8 cellular contexts compared by ENCODE assay signal in the genomic region with DNA sequence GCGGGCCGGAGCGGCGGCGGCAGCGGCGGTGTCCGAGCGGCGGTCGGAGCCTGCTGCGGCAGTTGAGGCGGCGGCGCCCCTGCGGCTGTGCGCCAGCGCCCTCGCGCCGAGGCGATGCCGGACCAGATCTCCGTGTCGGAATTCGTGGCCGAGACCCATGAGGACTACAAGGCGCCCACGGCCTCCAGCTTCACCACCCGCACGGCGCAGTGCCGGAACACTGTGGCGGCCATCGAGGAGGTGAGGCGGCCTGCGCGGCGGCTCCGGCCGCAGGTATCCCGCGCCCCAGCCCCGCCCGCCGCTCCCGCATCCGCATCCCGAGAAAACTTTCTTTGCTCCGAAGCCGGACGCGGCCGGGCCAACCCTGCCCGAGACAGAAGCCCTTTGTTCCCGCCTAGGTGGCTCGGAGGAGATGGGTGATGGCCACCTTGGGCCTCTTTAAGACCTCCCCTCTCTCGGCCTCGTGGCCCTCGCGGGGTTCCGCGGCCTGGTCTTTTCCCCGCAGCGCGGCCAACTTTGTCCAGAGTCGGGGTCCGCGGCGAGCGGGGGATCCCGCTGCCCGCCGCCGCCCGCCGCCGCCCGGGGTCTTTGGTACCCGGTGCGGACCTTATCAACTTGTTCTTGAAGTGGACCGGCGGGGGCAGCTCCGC. TPM values are rescaled to one million over a fixed set of nuclear protein-coding genes. Genes with fewer than 3 reads are reported as not detected.
A peak's percentile ranks its signal among the peaks of the same experiment; 100 is the strongest.
DNase-seq lines count a peak whose midpoint lies in the region; ATAC-seq, FAIRE-seq and TF ChIP-seq lines count a peak whose summit lies in the region.

No MANE protein-coding gene starts in this region.

- POLR2A ChIA-PET in GM12878 (lab: Charles Lee) = no interaction called here

- BruUV-seq in GM12878 (replicated peaks; lab: Mats Ljungman, UMichigan) = no TSS peak

- peak; percentile 4 for DNase-seq in stimulated activated CD4-positive, alpha-beta T cell treated with anti-CD3 and anti-CD28 coated beads, Interleukin-4, amount 100 ng/mL, for 1 hour
- DNase-seq in stimulated activated CD4-positive, alpha-beta T cell treated with anti-CD3 and anti-CD28 coated beads, Interleukin-4, amount 100 ng/mL, for 24 hours = no peak
- DNase-seq in HuH-7 (ENCODE audit: low spot score) (peak; percentile 46), GM12878 (ENCODE audit: low read depth, low spot score) (no peak), iPS-NIHi11 (ENCODE audit: low spot score) (peak; percentile 49), NCI-H510A treated with DMSO at 0.1 percent for 48 hours (lab: John Stamatoyannopoulos, UW) (no peak), SIG-M5 (lab: John Stamatoyannopoulos, UW) (no peak)
- DNase-seq in stimulated activated CD8-positive, alpha-beta memory T cell treated with anti-CD3 and anti-CD28 coated beads, Interleukin-4, amount 100 ng/mL, for 48 hours = peak; percentile 28

- FAIRE-seq in GM12878 (lab: Jason Lieb, UNC) = no peak

- ATAC-seq in GM12878 = peak; percentile 12; the same call in 2 of the 3 replicates

- no peak overlapping the region for H3K27ac ChIP-seq in GM12878 (ENCODE audit: control insufficient read depth, insufficient read depth)

- TF ChIP-seq RAD21 in GM12878 (IDR thresholded peaks at IDR 0.05; ENCODE audit: insufficient read depth, low read depth, low read length) = no peak

- H3K9me3 ChIP-seq in GM12878 (replicated peaks; ENCODE audit: control insufficient read depth, insufficient read depth, low read length) = no peaks in the 10 kb centered on the region

- WGBS in GM12878 (ENCODE audit: insufficient coverage, insufficient replicate concordance, low lambda C conversion rate, missing lambda C conversion rate) = 23% methylated on average over 63 of the region's 84 CpGs

- CTCF ChIA-PET in GM12878 (lab: Yijun Ruan, JAX) = interaction anchor here (0.6 kb wide), 1 partner anchor 69 kb away, joined by 3 read pairs; no protein-coding TSS in a partner anchor

- SMC1A ChIA-PET in GM12878 (lab: Charles Lee; ENCODE audit: uncharacterized antibody, unreplicated experiment) = no interaction called here

- no peak for TF ChIP-seq POLR2A in GM12878 (IDR thresholded peaks at IDR 0.05; ENCODE audit: low read depth, low read length)

- H3K4me1 ChIP-seq in GM12878 (ENCODE audit: control insufficient read depth, insufficient read depth, low read length) = 0 out of 2 replicates have a peak, but pooled peaks cover 4% of the 10 kb centered on the region

- H3K4me3 ChIP-seq in GM12878 = peak overlapping the region; percentile 55; the same call in 1 of the 2 replicates

- peaks cover 4 to 15% of the 10 kb centered on the region in 2 experiments for H3K27me3 ChIP-seq in GM12878 (replicated peaks in 1 of 2; ENCODE audit: control insufficient read depth in 2 of 2, insufficient read depth in 2 of 2, low read length in 1 of 2)

- no peaks in the 10 kb centered on the region for H4K20me1 ChIP-seq in GM12878 (ENCODE audit: control insufficient read depth, insufficient read depth)

- intact Hi-C loops in GM12878 (cut with micrococcal nuclease; ENCODE audit: unreplicated experiment) = loop anchor here (5.0 kb wide), 1 partner anchor 65 kb away; no protein-coding TSS in a partner anchor

- TF ChIP-seq EP300 in GM12878 (IDR thresholded peaks at IDR 0.05; ENCODE audit: borderline replicate concordance in 1 of 2, control insufficient read depth in 1 of 2, low read depth in 2 of 2, low read length in 2 of 2) = no peak

- no peak for TF ChIP-seq CTCF in GM12878 (IDR thresholded peaks at IDR 0.05 in 2 of 3, conservative IDR thresholded peaks at IDR 0.05 in 1 of 3; ENCODE audit: control insufficient read depth in 2 of 3, extremely low read depth in 1 of 3, insufficient read depth in 1 of 3, low read depth in 3 of 3, low read length in 3 of 3)

- no peaks in the 10 kb centered on the region for H3K79me2 ChIP-seq in GM12878 (ENCODE audit: control insufficient read depth, insufficient read depth, low read length)

- H3K36me3 ChIP-seq in GM12878 (ENCODE audit: control insufficient read depth in 2 of 2, insufficient read depth in 2 of 2, low read length in 1 of 2) = no peaks in the 10 kb centered on the region

- in situ Hi-C loops in GM12878 (cut with MboI) = no loop called here

- RAD21 ChIA-PET in GM12878 (lab: Charles Lee; ENCODE audit: unreplicated experiment) = no interaction called here

- H2AFZ ChIP-seq in GM12878 (ENCODE audit: control insufficient read depth, low read depth, low read length) = 0 out of 2 replicates have a peak overlapping the region, but pooled peaks have one; percentile 13

- no peak overlapping the region for H3K9ac ChIP-seq in GM12878 (ENCODE audit: control insufficient read depth, insufficient read depth, low read length)

- H3K4me2 ChIP-seq in GM12878 (ENCODE audit: control insufficient read depth, insufficient read depth) = peak overlapping the region; percentile 69; the same call in 1 of the 2 replicates

TF ChIP-seq in GM12878, 131 proteins besides CTCF, POLR2A, EP300 and RAD21 (continues in another document):
- TF ChIP-seq, protein P1, sequence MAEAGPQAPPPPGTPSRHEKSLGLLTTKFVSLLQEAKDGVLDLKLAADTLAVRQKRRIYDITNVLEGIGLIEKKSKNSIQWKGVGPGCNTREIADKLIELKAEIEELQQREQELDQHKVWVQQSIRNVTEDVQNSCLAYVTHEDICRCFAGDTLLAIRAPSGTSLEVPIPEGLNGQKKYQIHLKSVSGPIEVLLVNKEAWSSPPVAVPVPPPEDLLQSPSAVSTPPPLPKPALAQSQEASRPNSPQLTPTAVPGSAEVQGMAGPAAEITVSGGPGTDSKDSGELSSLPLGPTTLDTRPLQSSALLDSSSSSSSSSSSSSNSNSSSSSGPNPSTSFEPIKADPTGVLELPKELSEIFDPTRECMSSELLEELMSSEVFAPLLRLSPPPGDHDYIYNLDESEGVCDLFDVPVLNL (IDR thresholded peaks at IDR 0.05; ENCODE audit: low read depth, low read length) = no peak
- no peak for TF ChIP-seq HCFC1 (IDR thresholded peaks at IDR 0.05; ENCODE audit: low read length)
- TF ChIP-seq NR2C2 (IDR thresholded peaks at IDR 0.05; ENCODE audit: borderline replicate concordance, control insufficient read depth, insufficient read length, low read depth) = no peak
- TF ChIP-seq NRF1 (conservative IDR thresholded peaks at IDR 0.05; ENCODE audit: low read depth, low read length) = no peak
- no peak for TF ChIP-seq TCF3 (IDR thresholded peaks at IDR 0.05; ENCODE audit: borderline replicate concordance, insufficient read depth, low read depth, low read length)
- TF ChIP-seq MTA2 (IDR thresholded peaks at IDR 0.05; ENCODE audit: low read depth) = no peak
- no peak for TF ChIP-seq NR2F1 (conservative IDR thresholded peaks at IDR 0.05)
- TF ChIP-seq MTA3 (IDR thresholded peaks at IDR 0.05; ENCODE audit: borderline replicate concordance, low read length) = no peak
- no peak for TF ChIP-seq RBBP5 (conservative IDR thresholded peaks at IDR 0.05)
- TF ChIP-seq, protein P2, sequence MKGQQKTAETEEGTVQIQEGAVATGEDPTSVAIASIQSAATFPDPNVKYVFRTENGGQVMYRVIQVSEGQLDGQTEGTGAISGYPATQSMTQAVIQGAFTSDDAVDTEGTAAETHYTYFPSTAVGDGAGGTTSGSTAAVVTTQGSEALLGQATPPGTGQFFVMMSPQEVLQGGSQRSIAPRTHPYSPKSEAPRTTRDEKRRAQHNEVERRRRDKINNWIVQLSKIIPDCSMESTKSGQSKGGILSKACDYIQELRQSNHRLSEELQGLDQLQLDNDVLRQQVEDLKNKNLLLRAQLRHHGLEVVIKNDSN (IDR thresholded peaks at IDR 0.05; ENCODE audit: borderline replicate concordance, extremely low read length, insufficient read depth, low read depth, low read length) = no peak

RNA-seq across cellular contexts. Expression of a gene that starts 0.5 kb away (rescaled TPM):
- 0.06 TPM in 1 of 2 replicates, not detected in the other for total RNA-seq in GM12878 (2013; cell fraction: nucleolus; rRNA removed)
- total RNA-seq in GM12878 (2014; rRNA removed) = 0.06 and 0.16 TPM in 2 replicates
- 0.05 and 0.09 TPM in 2 replicates for total RNA-seq in GM12878 (2014; rRNA removed; fragmentation: Illumina TruSeq; extraction: Trizol)
- 0.10 and 0.13 TPM in 2 replicates for total RNA-seq in GM12878 (2021)
- 0.04 TPM for polyA plus RNA-seq in GM12878 (2011; ENCODE audit: low read depth)
- 0.27 and 0.53 TPM in 2 replicates for polyA plus RNA-seq in GM12878 (2011; rRNA removed)
- polyA plus RNA-seq in GM12878 (2011; cell fraction: cytosol; rRNA removed) = 0.18 and 0.22 TPM in 2 replicates
- 0.46 and 0.76 TPM in 2 replicates for polyA plus RNA-seq in GM12878 (2011; cell fraction: nucleus; rRNA removed)
- polyA plus RNA-seq in GM12878 (2012) = 0.04 TPM in 1 of 2 replicates, not detected in the other
- polyA plus RNA-seq in GM12878 (2014; fragmentation: Illumina TruSeq; extraction: Trizol) = 0.06 and 0.08 TPM in 2 replicates
- polyA plus RNA-seq in GM12878 (2014; fragmentation: Nextera tagmentation; extraction: Ambion mirVana) = under 1 TPM in 1 of 2 experiments, not detected in 1; 0.05 TPM
- not detected in 2 replicates for polyA plus RNA-seq in GM12878 (2014; rRNA removed)
- not detected for polyA plus RNA-seq in GM12878 (2016; fragmentation: Nextera tagmentation; extraction: Ambion mirVana)
- polyA minus RNA-seq in GM12878 (2011; rRNA and poly(A)+ RNA removed) = 0.15 and 1.6 TPM in 2 replicates
- 0.40 and 0.42 TPM in 2 replicates for polyA minus RNA-seq in GM12878 (2011; cell fraction: cytosol; rRNA and poly(A)+ RNA removed)
- 0.19 and 0.36 TPM in 2 replicates for polyA minus RNA-seq in GM12878 (2011; cell fraction: nucleus; rRNA and poly(A)+ RNA removed)

Comparison
In these comparisons a context has a peak if more than half of its experiments do, and no peak if none do; other contexts are left out.
1. DNase-seq: peak in stimulated activated CD4-positive, alpha-beta T cell treated with anti-CD3 and anti-CD28 coated beads, Interleukin-4, amount 100 ng/mL, for 1 hour (single experiment), HuH-7 (single experiment), iPS-NIHi11 (single experiment) and stimulated activated CD8-positive, alpha-beta memory T cell treated with anti-CD3 and anti-CD28 coated beads, Interleukin-4, amount 100 ng/mL, for 48 hours (single experiment); none in stimulated activated CD4-positive, alpha-beta T cell treated with anti-CD3 and anti-CD28 coated beads, Interleukin-4, amount 100 ng/mL, for 24 hours (single experiment), GM12878 (single experiment), NCI-H510A treated with DMSO at 0.1 percent for 48 hours (single experiment) and SIG-M5 (single experiment).